10 cellular contexts compared by ENCODE assay signal in the genomic region with DNA sequence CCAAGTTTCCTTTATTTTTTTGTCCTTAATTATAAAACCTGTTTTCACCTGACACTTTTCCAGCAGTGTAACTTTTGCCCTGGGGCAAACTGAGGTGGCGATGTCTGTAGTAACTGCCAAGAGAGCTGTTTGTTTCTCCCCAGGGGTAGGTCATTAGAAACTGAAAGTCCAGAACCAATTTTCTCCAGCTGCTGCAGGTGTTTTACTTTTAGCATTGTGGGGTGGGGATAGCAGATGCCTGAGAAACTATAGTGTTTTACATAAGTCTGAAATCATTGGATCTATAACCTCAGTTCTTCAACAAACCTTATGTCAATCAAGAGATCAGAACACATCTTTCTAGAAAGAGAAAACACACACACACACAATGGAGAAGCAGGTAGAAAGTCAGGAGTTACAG.
A peak's percentile ranks its signal among the peaks of the same experiment; 100 is the strongest.
DNase-seq lines count a peak whose midpoint lies in the region; ATAC-seq, FAIRE-seq and TF ChIP-seq lines count a peak whose summit lies in the region.
"Had no signal": no experiment of that assay in that cellular context is flagged by ENCODE, and none has a peak within 500 bp of the region (broad histone marks: within the 10 kb centered on the region; RNA-seq: fewer than 3 reads in every experiment).

No MANE protein-coding gene starts in this region.

- H3K9me2 ChIP-seq in DOHH2 (replicated peaks; ENCODE audit: control insufficient read depth, low read length) = no peaks in the 10 kb centered on the region

- WGBS in small intestine, 3 donors = 27 to 59% (median 34%) methylated on average over 1 of the region's 1 CpG

- peaks cover 40% of the 10 kb centered on the region for H3K79me2 ChIP-seq in DOHH2 (ENCODE audit: control insufficient read depth, low read length)

- H3K36me3 ChIP-seq in DOHH2 (ENCODE audit: control insufficient read depth, low read length) (no peaks in the 10 kb centered on the region), small intestine (ENCODE audit: control insufficient read depth in 2 of 2, insufficient read depth in 2 of 2, low read length in 2 of 2) (no peaks in the 10 kb centered on the region)

- H3K4me3 ChIP-seq in DOHH2 (ENCODE audit: low read length) (no peak overlapping the region), small intestine (ENCODE audit: low read depth in 1 of 2, low read length in 2 of 2) (no peak overlapping the region)

- no peaks in the 10 kb centered on the region for H3K9me3 ChIP-seq in DOHH2 (ENCODE audit: control insufficient read depth, insufficient read depth, low read length)
- H3K9me3 ChIP-seq in small intestine (ENCODE audit: control insufficient read depth, low read depth) = no peaks in the 10 kb centered on the region

- no peak for FAIRE-seq in small intestine (lab: Jason Lieb, UNC)

- H3K27ac ChIP-seq in DOHH2 (ENCODE audit: low read depth, low read length) (no peak overlapping the region), small intestine (ENCODE audit: low read depth in 1 of 2, low read length in 1 of 2) (no peak overlapping the region)

- peaks cover 13% of the 10 kb centered on the region; the same call in 1 of the 2 replicates for H4K20me1 ChIP-seq in DOHH2 (ENCODE audit: control insufficient read depth, insufficient read depth, low read depth, low read length)

- DNase-seq in NCI-H69 (lab: John Stamatoyannopoulos, UW) = peak; percentile 95
- no peak for DNase-seq in NCI-H1694 treated with DMSO at 0.1 percent for 48 hours (lab: John Stamatoyannopoulos, UW)
- DNase-seq in small intestine = no peak
- DNase-seq in stimulated activated CD4-positive, alpha-beta T cell treated with anti-CD3 and anti-CD28 coated beads, Interleukin-4, amount 100 ng/mL, for 4 hours = no peak
- DNase-seq in effector CD4-positive, alpha-beta T cell = no peak
- DNase-seq: activated CD4-positive, alpha-beta T cell treated with anti-CD3 and anti-CD28 coated beads, Interleukin-2, amount 50 U/mL, for 48 hours; natural killer cell had no signal

- ATAC-seq in GM19397 (IDR thresholded peaks at IDR 0.05; ENCODE audit: unreplicated experiment) (peak; percentile 89), HG03045 (IDR thresholded peaks at IDR 0.05; ENCODE audit: unreplicated experiment) (peak; percentile 64)
- ATAC-seq: natural killer cell had no signal

- 0 out of 2 replicates have a peak overlapping the region, but pooled peaks have one; percentile 5 for H3K4me2 ChIP-seq in DOHH2 (ENCODE audit: low read length)

- H3F3A ChIP-seq in DOHH2 (ENCODE audit: control insufficient read depth, insufficient read depth) = no peaks in the 10 kb centered on the region

- no peaks in the 10 kb centered on the region for H3K27me3 ChIP-seq in DOHH2 (ENCODE audit: control insufficient read depth, low read length)
- no peaks in the 10 kb centered on the region for H3K27me3 ChIP-seq in small intestine (ENCODE audit: control insufficient read depth in 2 of 2, insufficient read depth in 2 of 2, low read length in 2 of 2)

- H3K4me1 ChIP-seq in DOHH2 (ENCODE audit: control insufficient read depth, low read length) (peaks cover 32% of the 10 kb centered on the region), small intestine (ENCODE audit: control insufficient read depth in 2 of 2, insufficient read depth in 1 of 2, low read depth in 1 of 2, low read length in 1 of 2) (no peaks in the 10 kb centered on the region)

- TF ChIP-seq CTCF in DOHH2 (IDR thresholded peaks at IDR 0.05; ENCODE audit: low read depth, low read length, poor library complexity, severe bottlenecking) = no peak
